17 cellular contexts compared by ENCODE assay signal in genomic region chr12:124236651-124237050, GRCh38. TPM values are rescaled to one million over a fixed set of nuclear protein-coding genes. Genes with fewer than 3 reads are reported as not detected.
DNase-seq lines count a peak whose midpoint lies in the region; ATAC-seq and TF ChIP-seq lines count a peak whose summit lies in the region.
"Had no signal": no experiment of that assay in that cellular context is flagged by ENCODE, and none has a peak within 500 bp of the region (broad histone marks: within the 10 kb centered on the region; RNA-seq: fewer than 3 reads in every experiment).

No MANE protein-coding gene starts in this region.

- H3K4me3 ChIP-seq in mammary epithelial cell (replicated peaks in 1 of 3; ENCODE audit: insufficient read depth in 1 of 3, low read depth in 2 of 3, low read length in 3 of 3) (no peak overlapping the region), astrocyte of the spinal cord (ENCODE audit: low read depth, low read length) (no peak overlapping the region)
- H3K4me3 ChIP-seq: gastrocnemius medialis, neural progenitor cell, tibial nerve had no signal

- in situ Hi-C loops in mammary epithelial cell (cut with MboI; ENCODE audit: low sequenced_read_pairs in 2 of 2) (no loop called here), astrocyte of the spinal cord (cut with HindIII; ENCODE audit: low sequenced_read_pairs) (no loop called here)

- H3K27ac Mint-ChIP-seq in MCF 10A (ENCODE audit: low read depth, unreplicated experiment) (no peak overlapping the region), type B pancreatic cell (no peak overlapping the region)
- H3K27ac Mint-ChIP-seq: neural progenitor cell had no signal

- H3K4me1 Mint-ChIP-seq in MCF 10A (ENCODE audit: insufficient read depth, unreplicated experiment) = peaks cover 20% of the 10 kb centered on the region
- peaks cover 15% of the 10 kb centered on the region for H3K4me1 Mint-ChIP-seq in type B pancreatic cell (ENCODE audit: unreplicated experiment)
- H3K4me1 Mint-ChIP-seq: central memory CD8-positive, alpha-beta T cell; neural progenitor cell had no signal

- peak overlapping the region; percentile 25 for H3K27ac ChIP-seq in mammary epithelial cell (ENCODE audit: insufficient read depth, low read depth, low read length)
- H3K27ac ChIP-seq: gastrocnemius medialis, neural progenitor cell, tibial nerve had no signal

- H3K79me2 ChIP-seq in mammary epithelial cell (ENCODE audit: insufficient read depth, low read length) = no peaks in the 10 kb centered on the region

- H3K4me3 Mint-ChIP-seq in MCF 10A (ENCODE audit: unreplicated experiment) (no peak overlapping the region), type B pancreatic cell (no peak overlapping the region)
- H3K4me3 Mint-ChIP-seq: central memory CD8-positive, alpha-beta T cell; neural progenitor cell had no signal

- peaks cover 41% of the 10 kb centered on the region for H3K4me1 ChIP-seq in mammary epithelial cell (ENCODE audit: insufficient read depth, low read length)
- H3K4me1 ChIP-seq: gastrocnemius medialis, tibial nerve had no signal

- peak overlapping the region; percentile 42 for H3K4me2 ChIP-seq in mammary epithelial cell (ENCODE audit: insufficient read depth, low read depth, low read length)
- H3K4me2 ChIP-seq: neural progenitor cell had no signal

- peaks cover 6% of the 10 kb centered on the region for H3K36me3 Mint-ChIP-seq in MCF 10A (ENCODE audit: insufficient read depth, unreplicated experiment)
- peaks cover 5% of the 10 kb centered on the region for H3K36me3 Mint-ChIP-seq in type B pancreatic cell

- no peaks in the 10 kb centered on the region for H3K27me3 ChIP-seq in mammary epithelial cell (ENCODE audit: insufficient read depth, low read length)
- H3K27me3 ChIP-seq: gastrocnemius medialis, neural progenitor cell, tibial nerve had no signal

- no peaks in the 10 kb centered on the region for H4K20me1 ChIP-seq in mammary epithelial cell (ENCODE audit: insufficient read depth, low read length)

- dilution Hi-C loops in mammary epithelial cell (cut with HindIII; ENCODE audit: low sequenced_read_pairs) = no loop called here

- no peaks in the 10 kb centered on the region for H3K27me3 Mint-ChIP-seq in MCF 10A (ENCODE audit: insufficient read depth, unreplicated experiment)
- H3K27me3 Mint-ChIP-seq in type B pancreatic cell = no peaks in the 10 kb centered on the region

- DNase-seq in mammary epithelial cell = peak; percentile 76
- DNase-seq in MCF 10A (ENCODE audit: unreplicated experiment) = no peak
- DNase-seq in astrocyte of the spinal cord (ENCODE audit: low read depth, low spot score) = peak; percentile 83
- DNase-seq in islet precursor cell = peak; percentile 56
- no peak for DNase-seq in type B pancreatic cell (ENCODE audit: extremely low spot score, unreplicated experiment)
- no peak for DNase-seq in NCI-H1694 (lab: John Stamatoyannopoulos, UW)
- no peak for DNase-seq in occipital lobe (lab: John Stamatoyannopoulos, UW)
- DNase-seq: activated effector memory CD4-positive, alpha-beta T cell treated with anti-CD3 and anti-CD28 coated beads, Interleukin-2, amount 50 U/mL, for 16 hours; gastrocnemius medialis; GOT3; NCI-H1930 had no signal

- H3K9ac ChIP-seq in mammary epithelial cell (ENCODE audit: insufficient read depth, low read length) = no peak overlapping the region
- H3K9ac ChIP-seq: neural progenitor cell had no signal

- ATAC-seq in HG03108 (IDR thresholded peaks at IDR 0.05; ENCODE audit: unreplicated experiment) = no peak
- ATAC-seq: gastrocnemius medialis, HepG2 had no signal

- H3K9me3 ChIP-seq in mammary epithelial cell (replicated peaks; ENCODE audit: insufficient read depth, low read length) = no peaks in the 10 kb centered on the region
- H3K9me3 ChIP-seq: gastrocnemius medialis, tibial nerve had no signal

- POLR2A ChIA-PET in MCF 10A (lab: Yijun Ruan, JAX) = interaction anchor here (0.6 kb wide), 1 partner anchor 87 kb away, joined by 3 read pairs; no protein-coding TSS in a partner anchor

- H3K9me3 Mint-ChIP-seq in MCF 10A (ENCODE audit: unreplicated experiment) (peaks cover 18% of the 10 kb centered on the region), type B pancreatic cell (peaks cover 18% of the 10 kb centered on the region)

- BruUV-seq in mammary epithelial cell (replicated peaks; lab: Mats Ljungman, UMichigan) (no TSS peak), MCF 10A (replicated peaks; lab: Mats Ljungman, UMichigan) (no TSS peak)

- H3K36me3 ChIP-seq in mammary epithelial cell (ENCODE audit: insufficient read depth, low read length) = no peaks in the 10 kb centered on the region
- H3K36me3 ChIP-seq: gastrocnemius medialis, neural progenitor cell, tibial nerve had no signal

- CTCF ChIA-PET in mammary epithelial cell (lab: Charles Lee; ENCODE audit: low non-redundant PET) = no interaction called here
- CTCF ChIA-PET in MCF 10A (lab: Yijun Ruan, JAX) = interaction anchor here (0.6 kb wide), 1 partner anchor 436 kb away, joined by 3 read pairs; no protein-coding TSS in a partner anchor

- intact Hi-C loops in mammary epithelial cell (cut with micrococcal nuclease) (no loop called here), MCF 10A (cut with micrococcal nuclease) (no loop called here)

- WGBS in mammary epithelial cell (ENCODE audit: low coverage, missing lambda C conversion rate) = 63% methylated on average over 6 of the region's 6 CpGs

- TF ChIP-seq CTCF in mammary epithelial cell (conservative IDR thresholded peaks at IDR 0.05 in 1 of 2, IDR thresholded peaks at IDR 0.05 in 1 of 2; ENCODE audit: extremely low read depth in 1 of 2, insufficient read depth in 1 of 2, low read depth in 1 of 2, low read length in 2 of 2) = no peak
- no peak for TF ChIP-seq CTCF in MCF 10A (IDR thresholded peaks at IDR 0.05; ENCODE audit: unreplicated experiment)
- TF ChIP-seq CTCF in astrocyte of the spinal cord (IDR thresholded peaks at IDR 0.05; ENCODE audit: low read depth, low read length) = no peak
- no peak for TF ChIP-seq CTCF in type B pancreatic cell (conservative IDR thresholded peaks at IDR 0.05)

- no peak overlapping the region for H2AFZ ChIP-seq in mammary epithelial cell (ENCODE audit: low read depth, low read length)
- H2AFZ ChIP-seq: neural progenitor cell had no signal

RNA-seq across cellular contexts. Expression of gene RFLNA, which starts 58.2 kb away (rescaled TPM):
- total RNA-seq in mammary epithelial cell = 1 to 10 TPM in 1 of 2 donors, not detected in 1; 4.5 TPM
- 0.20 TPM for polyA plus RNA-seq in mammary epithelial cell
- not detected for polyA minus RNA-seq in mammary epithelial cell
- not detected in 2 replicates for total RNA-seq in MCF 10A (2022)
- 19.7 and 57.4 TPM in 2 replicates for total RNA-seq in type B pancreatic cell (ENCODE audit: low replicate concordance)
- 5.9 TPM for total RNA-seq in occipital lobe
- total RNA-seq: HepG2; T-helper 1 cell treated with Interleukin-12 subunit alpha and Interleukin-12 subunit beta and Interleukin-4 antibody, amounts not matched to agents 30 ng/mL and 1 ng/mL, for 36 hours had no signal
- polyA plus RNA-seq: HepG2 had no signal

Comparison
In these comparisons a context has a peak if more than half of its experiments do, and no peak if none do; other contexts are left out.
1. DNase-seq: peak in mammary epithelial cell (single experiment), astrocyte of the spinal cord (single experiment) and islet precursor cell (single experiment); none in MCF 10A (single experiment), type B pancreatic cell (single experiment), NCI-H1694 (single experiment) and occipital lobe (single experiment).